Comparison of ENCODE assay signal across 10 cellular contexts in the genomic region with DNA sequence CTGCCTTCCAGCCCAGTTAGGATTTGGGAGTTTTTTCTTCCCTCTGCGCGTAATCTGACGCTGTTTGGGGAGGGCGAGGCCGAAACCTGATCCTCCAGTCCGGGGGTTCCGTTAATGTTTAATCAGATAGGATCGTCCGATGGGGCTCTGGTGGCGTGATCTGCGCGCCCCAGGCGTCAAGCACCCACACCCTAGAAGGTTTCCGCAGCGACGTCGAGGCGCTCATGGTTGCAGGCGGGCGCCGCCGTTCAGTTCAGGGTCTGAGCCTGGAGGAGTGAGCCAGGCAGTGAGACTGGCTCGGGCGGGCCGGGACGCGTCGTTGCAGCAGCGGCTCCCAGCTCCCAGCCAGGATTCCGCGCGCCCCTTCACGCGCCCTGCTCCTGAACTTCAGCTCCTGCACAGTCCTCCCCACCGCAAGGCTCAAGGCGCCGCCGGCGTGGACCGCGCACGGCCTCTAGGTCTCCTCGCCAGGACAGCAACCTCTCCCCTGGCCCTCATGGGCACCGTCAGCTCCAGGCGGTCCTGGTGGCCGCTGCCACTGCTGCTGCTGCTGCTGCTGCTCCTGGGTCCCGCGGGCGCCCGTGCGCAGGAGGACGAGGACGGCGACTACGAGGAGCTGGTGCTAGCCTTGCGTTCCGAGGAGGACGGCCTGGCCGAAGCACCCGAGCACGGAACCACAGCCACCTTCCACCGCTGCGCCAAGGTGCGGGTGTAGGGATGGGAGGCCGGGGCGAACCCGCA. TPM values are rescaled to one million over a fixed set of nuclear protein-coding genes. Genes with fewer than 3 reads are reported as not detected.
DNase-seq lines count a peak whose midpoint lies in the region; ATAC-seq, FAIRE-seq and TF ChIP-seq lines count a peak whose summit lies in the region.
"Had no signal": no experiment of that assay in that cellular context is flagged by ENCODE, and none has a peak within 500 bp of the region (broad histone marks: within the 10 kb centered on the region; RNA-seq: fewer than 3 reads in every experiment).

A gene (plus strand): TSS at position 207 of the 741 bp plus-strand sequence. CDS start 290 bp downstream, at position 497.

- H4K20me1 ChIP-seq in IMR-90 (ENCODE audit: insufficient read depth, low read length) = 0 out of 2 replicates have a peak, but pooled peaks cover 4% of the 10 kb centered on the region

- DNase-seq in IMR-90 = no peak
- DNase-seq in lung microvascular endothelial cell (ENCODE audit: low read depth in 2 of 2) = peak; percentile 8 to 18
- DNase-seq in kidney = no peak
- DNase-seq in DMS153 treated with DMSO at 0.1 percent for 48 hours (lab: John Stamatoyannopoulos, UW; ENCODE audit: unreplicated experiment) = no peak
- DNase-seq: WERI-Rb-1 had no signal

- H2AK9ac ChIP-seq in IMR-90 (replicated peaks; ENCODE audit: low read depth, low read length, poor library complexity) = no peak within 1 kb of the TSS

- H3K56ac ChIP-seq in IMR-90 (ENCODE audit: extremely low read depth, insufficient read depth, low read length) = no peak within 1 kb of the TSS

- intact Hi-C loops in IMR-90 (cut with micrococcal nuclease) = no loop called here
- intact Hi-C loops in kidney (cut with DNase I) = no loop called here

- dilution Hi-C loops in IMR-90 (cut with HindIII; ENCODE audit: low sequenced_read_pairs, unreplicated experiment) = no loop called here

- TF ChIP-seq CTCF in IMR-90 (conservative IDR thresholded peaks at IDR 0.05; ENCODE audit: low read depth, low read length) (no peak), kidney (IDR thresholded peaks at IDR 0.05; ENCODE audit: borderline replicate concordance, extremely low read depth, insufficient read depth) (no peak)

- FAIRE-seq in kidney (lab: Jason Lieb, UNC) = no peak

- H2AK5ac ChIP-seq in IMR-90 (ENCODE audit: low read depth, low read length) = no peak within 1 kb of the TSS

- H2BK20ac ChIP-seq in IMR-90 (ENCODE audit: low read depth, low read length) = no peak within 1 kb of the TSS

- H3K4me1 ChIP-seq in ACC112 (ENCODE audit: control insufficient read depth, insufficient read depth, low read length, unreplicated experiment) (no peaks in the 10 kb centered on the region), IMR-90 (ENCODE audit: control insufficient read depth, insufficient read depth, low read length) (peaks cover 2% of the 10 kb centered on the region; the same call in 1 of the 2 replicates), duodenal mucosa (ENCODE audit: control insufficient read depth in 1 of 2, insufficient read depth in 2 of 2, low read length in 2 of 2) (peaks cover 16 to 18% of the 10 kb centered on the region in 2 donors), kidney (ENCODE audit: control insufficient read depth in 1 of 2, insufficient read depth in 1 of 2, low read depth in 1 of 2, low read length in 2 of 2) (peaks cover 0 to 4% of the 10 kb centered on the region in 2 donors)

- H3K79me2 ChIP-seq in ACC112 (ENCODE audit: control insufficient read depth, insufficient read depth, low read length, unreplicated experiment) = no peaks in the 10 kb centered on the region

- 1% methylated on average over 17 of the region's 67 CpGs; no CpG with 5 or more reads in 1 of the 2 experiments for WGBS in IMR-90 (ENCODE audit: extremely low coverage in 2 of 2, insufficient read length in 1 of 2), 2 experiments

- no peak within 1 kb of the TSS for H3K27ac ChIP-seq in ACC112 (ENCODE audit: low read depth, low read length)
- H3K27ac ChIP-seq in IMR-90 (ENCODE audit: insufficient read depth, low read length) = no peak within 1 kb of the TSS
- no peak within 1 kb of the TSS for H3K27ac ChIP-seq in duodenal mucosa (ENCODE audit: low read depth, low read length)
- no peak within 1 kb of the TSS for H3K27ac ChIP-seq in kidney (ENCODE audit: low read depth in 2 of 2, low read length in 2 of 2)
- H3K27ac ChIP-seq: HL-60, WERI-Rb-1 had no signal

- H3K14ac ChIP-seq in IMR-90 (replicated peaks; ENCODE audit: low read depth, low read length) = no peak within 1 kb of the TSS

- no peak within 1 kb of the TSS for H3K18ac ChIP-seq in IMR-90 (ENCODE audit: low read depth, low read length)

- TF ChIP-seq RAD21 in IMR-90 (IDR thresholded peaks at IDR 0.05; ENCODE audit: low read length) = no peak

- H2BK5ac ChIP-seq in IMR-90 (ENCODE audit: low read depth, low read length, poor library complexity, severe bottlenecking) = no peak within 1 kb of the TSS

- H3K9me1 ChIP-seq in IMR-90 (ENCODE audit: insufficient read depth, low read length) = 0 out of 2 replicates have a peak, but pooled peaks cover 3% of the 10 kb centered on the region

- CTCF ChIA-PET in IMR-90 (lab: Yijun Ruan, JAX) = no interaction called here

- peak within 1 kb of the TSS; percentile 2 for H2AFZ ChIP-seq in ACC112 (ENCODE audit: low read length, unreplicated experiment)
- peak within 1 kb of the TSS; percentile 81 for H2AFZ ChIP-seq in IMR-90 (replicated peaks; ENCODE audit: low read length, poor library complexity)

- H2BK120ac ChIP-seq in IMR-90 (ENCODE audit: low read depth, low read length) = no peak within 1 kb of the TSS

- H3K9ac ChIP-seq in IMR-90 (ENCODE audit: low read depth, low read length) (no peak within 1 kb of the TSS), duodenal mucosa (ENCODE audit: low read depth in 1 of 2, low read length in 2 of 2) (peak within 1 kb of the TSS in 1 of 2 donors; percentile 49), kidney (ENCODE audit: low read length in 2 of 2) (no peak within 1 kb of the TSS)

- TF ChIP-seq POLR2A in IMR-90 (IDR thresholded peaks at IDR 0.05; ENCODE audit: low read depth, low read length) = no peak

- no peak within 1 kb of the TSS for H2BK15ac ChIP-seq in IMR-90 (ENCODE audit: low read depth, low read length)

- H3K79me1 ChIP-seq in IMR-90 (ENCODE audit: low read depth in 1 of 2, low read length in 2 of 2) = no peaks in the 10 kb centered on the region

- H3K27me3 ChIP-seq in ACC112 (ENCODE audit: insufficient read depth, low read length) (peaks cover 80% of the 10 kb centered on the region), IMR-90 (ENCODE audit: control insufficient read depth, insufficient read depth, low read length) (peaks cover 85% of the 10 kb centered on the region), duodenal mucosa (ENCODE audit: control insufficient read depth in 1 of 2, insufficient read depth in 2 of 2, low read length in 2 of 2) (peaks cover 0 to 17% of the 10 kb centered on the region in 2 donors)

- no peak within 1 kb of the TSS for H4K5ac ChIP-seq in IMR-90 (ENCODE audit: low read depth, low read length)

- H3K4me2 ChIP-seq in IMR-90 (ENCODE audit: low read depth, low read length) = peak within 1 kb of the TSS; percentile 10; the same call in 1 of the 2 replicates

- no peak within 1 kb of the TSS for H3K4ac ChIP-seq in IMR-90 (ENCODE audit: low read depth, low read length)

- H3K23ac ChIP-seq in IMR-90 (ENCODE audit: low read depth, low read length) = no peak within 1 kb of the TSS

- POLR2A ChIA-PET in IMR-90 (lab: Charles Lee; ENCODE audit: unreplicated experiment) = interaction anchor here (0.6 kb wide), 1 partner anchor 95 kb away, joined by 4 read pairs; no protein-coding TSS in a partner anchor

- H3K9me3 ChIP-seq in IMR-90 (ENCODE audit: control insufficient read depth, insufficient read depth, low read length) (no peaks in the 10 kb centered on the region), duodenal mucosa (ENCODE audit: control insufficient read depth in 1 of 2, low read length in 2 of 2) (no peaks in the 10 kb centered on the region), kidney (ENCODE audit: control insufficient read depth in 1 of 2, low read length in 2 of 2) (no peaks in the 10 kb centered on the region)

- in situ Hi-C loops in IMR-90 (cut with MboI; ENCODE audit: low sequenced_read_pairs) = no loop called here

- ATAC-seq in IMR-90 (ENCODE audit: low read depth) (peak; percentile 86), HG03097 (IDR thresholded peaks at IDR 0.05; ENCODE audit: low FRiP score, unreplicated experiment) (no peak), GM19452 (IDR thresholded peaks at IDR 0.05; ENCODE audit: unreplicated experiment) (no peak)

- H3K36me3 ChIP-seq in ACC112 (ENCODE audit: insufficient read depth, low read length) (no peaks in the 10 kb centered on the region), IMR-90 (ENCODE audit: control insufficient read depth, insufficient read depth, low read length) (no peaks in the 10 kb centered on the region), duodenal mucosa (ENCODE audit: control insufficient read depth in 1 of 2, insufficient read depth in 2 of 2, low read length in 2 of 2) (peaks cover 0 to 4% of the 10 kb centered on the region in 2 donors), kidney (ENCODE audit: control insufficient read depth in 1 of 2, insufficient read depth in 2 of 2, low read length in 2 of 2) (no peaks in the 10 kb centered on the region)
- H3K36me3 ChIP-seq: WERI-Rb-1 had no signal

- no TSS peak for BruUV-seq in IMR-90 (replicated peaks; lab: Mats Ljungman, UMichigan)

- H4K8ac ChIP-seq in IMR-90 (ENCODE audit: low read depth in 2 of 2, low read length in 2 of 2) = no peak within 1 kb of the TSS

- peak within 1 kb of the TSS; percentile 71 for H3K4me3 ChIP-seq in ACC112 (ENCODE audit: low read depth, low read length)
- H3K4me3 ChIP-seq in IMR-90 (ENCODE audit: insufficient read depth, low read depth, low read length) = no peak within 1 kb of the TSS
- peak within 1 kb of the TSS; percentile 59 to 68 for H3K4me3 ChIP-seq in duodenal mucosa (ENCODE audit: low read depth in 1 of 2, low read length in 2 of 2)
- no peak within 1 kb of the TSS for H3K4me3 ChIP-seq in kidney (ENCODE audit: low read length in 2 of 2)

- H4K91ac ChIP-seq in IMR-90 (ENCODE audit: insufficient read depth, low read depth, low read length) = no peak within 1 kb of the TSS

TF ChIP-seq in IMR-90, 13 proteins besides CTCF, POLR2A, EP300 and RAD21 (continues in another document):
- TF ChIP-seq, protein P1, sequence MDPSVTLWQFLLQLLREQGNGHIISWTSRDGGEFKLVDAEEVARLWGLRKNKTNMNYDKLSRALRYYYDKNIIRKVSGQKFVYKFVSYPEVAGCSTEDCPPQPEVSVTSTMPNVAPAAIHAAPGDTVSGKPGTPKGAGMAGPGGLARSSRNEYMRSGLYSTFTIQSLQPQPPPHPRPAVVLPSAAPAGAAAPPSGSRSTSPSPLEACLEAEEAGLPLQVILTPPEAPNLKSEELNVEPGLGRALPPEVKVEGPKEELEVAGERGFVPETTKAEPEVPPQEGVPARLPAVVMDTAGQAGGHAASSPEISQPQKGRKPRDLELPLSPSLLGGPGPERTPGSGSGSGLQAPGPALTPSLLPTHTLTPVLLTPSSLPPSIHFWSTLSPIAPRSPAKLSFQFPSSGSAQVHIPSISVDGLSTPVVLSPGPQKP (IDR thresholded peaks at IDR 0.05; ENCODE audit: borderline replicate concordance, low read depth, low read length) = no peak

RNA-seq across cellular contexts. Expression of the gene that starts here (rescaled TPM):
- under 0.01 TPM in 2 replicates for total RNA-seq in IMR-90 (2012; rRNA removed)
- 0.14 and 0.17 TPM in 2 replicates for polyA plus RNA-seq in IMR-90 (2012; rRNA removed)
- 0.12 and 0.35 TPM in 2 replicates for polyA plus RNA-seq in IMR-90 (2012; cell fraction: cytosol; rRNA removed)
- 0.16 and 0.36 TPM in 2 replicates for polyA plus RNA-seq in IMR-90 (2012; cell fraction: nucleus; rRNA removed; ENCODE audit: low replicate concordance)
- total RNA-seq in lung microvascular endothelial cell = under 0.01 TPM in 1 of 2 replicates, not detected in the other
- 0.28 TPM for total RNA-seq in kidney
- 0.13 TPM for polyA plus RNA-seq in kidney (ENCODE audit: insufficient read depth, low read depth, low replicate concordance)

Comparison
In these comparisons a context has a peak if more than half of its experiments do, and no peak if none do; other contexts are left out.
1. Peak in ATAC-seq and H3K4me2 ChIP-seq in IMR-90; RNA of the gene not detected or under 1 TPM.
2. Peak in DNase-seq in lung microvascular endothelial cell; RNA of the gene not detected or under 1 TPM.
3. H3K4me3 ChIP-seq: peak in ACC112 (single experiment) and duodenal mucosa (2 of 2); none in IMR-90 (single experiment) and kidney (0 of 2).